In the genomic region with DNA sequence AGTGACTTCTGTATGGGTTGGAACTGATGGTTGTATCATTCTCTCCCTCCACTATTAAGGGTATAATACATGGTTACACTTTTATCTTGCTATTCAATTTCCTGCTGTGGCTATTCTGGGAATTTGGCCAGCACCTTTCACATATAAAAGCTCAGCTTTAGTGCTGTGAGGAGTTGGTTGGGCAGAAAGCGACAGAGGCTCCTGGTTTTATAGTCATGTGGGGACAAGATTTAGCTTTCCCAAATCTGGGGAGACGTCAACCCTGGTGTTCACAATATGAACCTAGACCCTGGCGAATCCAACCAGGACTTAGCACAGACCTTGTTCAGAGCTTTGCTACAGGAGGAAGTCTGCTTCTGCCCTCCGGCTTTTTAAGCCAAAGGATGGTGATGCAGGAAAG, we compare ENCODE assay signal across 9 cellular contexts. TPM values are rescaled to one million over a fixed set of nuclear protein-coding genes. Genes with fewer than 3 reads are reported as not detected.
DNase-seq lines count a peak whose midpoint lies in the region; ATAC-seq and TF ChIP-seq lines count a peak whose summit lies in the region.
"Had no signal": no experiment of that assay in that cellular context is flagged by ENCODE, and none has a peak within 500 bp of the region (broad histone marks: within the 10 kb centered on the region; RNA-seq: fewer than 3 reads in every experiment).

No MANE protein-coding gene starts in this region.

- H3K4me3 ChIP-seq in coronary artery: no peak overlapping the region
- no peak overlapping the region for H3K4me3 ChIP-seq in muscle layer of colon (ENCODE audit: low read depth in 1 of 2, low read length in 2 of 2)
- H3K4me3 ChIP-seq in MM.1S (ENCODE audit: low read length): no peak overlapping the region

- H3K27ac ChIP-seq in coronary artery: peak overlapping the region in 1 of 2 donors; percentile 48
- no peak overlapping the region for H3K27ac ChIP-seq in muscle layer of colon (ENCODE audit: low read depth, low read length)
- no peak overlapping the region for H3K27ac ChIP-seq in MM.1S (ENCODE audit: low read length)

- H3K27me3 ChIP-seq in muscle layer of colon (ENCODE audit: control insufficient read depth in 1 of 2, insufficient read depth in 2 of 2, low read length in 2 of 2) (no peaks in the 10 kb centered on the region), MM.1S (replicated peaks; ENCODE audit: insufficient read depth, low read length) (no peaks in the 10 kb centered on the region)

- no peaks in the 10 kb centered on the region for H3K9me2 ChIP-seq in MM.1S (replicated peaks; ENCODE audit: insufficient read depth, low read length)

- H3K9ac ChIP-seq in muscle layer of colon (ENCODE audit: low read length) (peak overlapping the region; percentile 24), MM.1S (ENCODE audit: low read length) (no peak overlapping the region)

- H2AFZ ChIP-seq in MM.1S (ENCODE audit: low read length): no peak overlapping the region

- H3K9me3 ChIP-seq in muscle layer of colon (ENCODE audit: low read length) (no peaks in the 10 kb centered on the region), MM.1S (replicated peaks; ENCODE audit: insufficient read depth, low read length) (no peaks in the 10 kb centered on the region)

- POLR2A ChIA-PET in activated CD8-positive, alpha-beta T cell treated with anti-CD3 and anti-CD28 coated beads, Interleukin-2, amount 10 ng/mL, durations not matched to agents 7 days and 5 days (lab: Charles Lee): no interaction called here

- no peak overlapping the region for H3K27ac Mint-ChIP-seq in activated CD8-positive, alpha-beta T cell treated with anti-CD3 and anti-CD28 coated beads, Interleukin-2, amount 10 ng/mL, durations not matched to agents 7 days and 5 days
- H3K27ac Mint-ChIP-seq: activated CD4-positive, alpha-beta T cell treated with anti-CD3 and anti-CD28 coated beads for 36 hours had no signal

- no peaks in the 10 kb centered on the region for H3K36me3 Mint-ChIP-seq in activated CD8-positive, alpha-beta T cell treated with anti-CD3 and anti-CD28 coated beads, Interleukin-2, amount 10 ng/mL, durations not matched to agents 7 days and 5 days (ENCODE audit: low read depth)

- peaks cover 19% of the 10 kb centered on the region for H3K4me1 Mint-ChIP-seq in activated CD8-positive, alpha-beta T cell treated with anti-CD3 and anti-CD28 coated beads, Interleukin-2, amount 10 ng/mL, durations not matched to agents 7 days and 5 days (ENCODE audit: low read depth)

- peaks cover 30% of the 10 kb centered on the region for H3K4me1 ChIP-seq in muscle layer of colon (ENCODE audit: insufficient read depth, low read length)
- H3K4me1 ChIP-seq in MM.1S (ENCODE audit: low read length): no peaks in the 10 kb centered on the region

- TF ChIP-seq CTCF in coronary artery (IDR thresholded peaks at IDR 0.05) (no peak), MM.1S (IDR thresholded peaks at IDR 0.05; ENCODE audit: low read length) (no peak)

- ATAC-seq in activated CD8-positive, alpha-beta T cell treated with anti-CD3 and anti-CD28 coated beads, Interleukin-2, amount 10 ng/mL, durations not matched to agents 7 days and 5 days: no peak
- ATAC-seq: activated CD4-positive, alpha-beta T cell treated with anti-CD3 and anti-CD28 coated beads for 36 hours had no signal

- H3K9me3 Mint-ChIP-seq in activated CD8-positive, alpha-beta T cell treated with anti-CD3 and anti-CD28 coated beads, Interleukin-2, amount 10 ng/mL, durations not matched to agents 7 days and 5 days (ENCODE audit: insufficient read depth): no peaks in the 10 kb centered on the region

- no peak overlapping the region for H3K4me2 ChIP-seq in MM.1S (ENCODE audit: low read depth, low read length)

- CTCF ChIA-PET in activated CD8-positive, alpha-beta T cell treated with anti-CD3 and anti-CD28 coated beads, Interleukin-2, amount 10 ng/mL, durations not matched to agents 7 days and 5 days (lab: Charles Lee): interaction anchor here (1.7 to 1.8 kb wide), 2 partner anchors 139 to 246 kb away, joined by 5 to 7 read pairs; no protein-coding TSS in a partner anchor

- peaks cover 13% of the 10 kb centered on the region for H3K27me3 Mint-ChIP-seq in activated CD8-positive, alpha-beta T cell treated with anti-CD3 and anti-CD28 coated beads, Interleukin-2, amount 10 ng/mL, durations not matched to agents 7 days and 5 days (ENCODE audit: low read depth)
- H3K27me3 Mint-ChIP-seq: activated CD4-positive, alpha-beta T cell treated with anti-CD3 and anti-CD28 coated beads for 36 hours had no signal

- no peak overlapping the region for H3K4me3 Mint-ChIP-seq in activated CD8-positive, alpha-beta T cell treated with anti-CD3 and anti-CD28 coated beads, Interleukin-2, amount 10 ng/mL, durations not matched to agents 7 days and 5 days
- H3K4me3 Mint-ChIP-seq: activated CD4-positive, alpha-beta T cell treated with anti-CD3 and anti-CD28 coated beads for 36 hours had no signal

- DNase-seq in DMS153 (lab: John Stamatoyannopoulos, UW) (peak; percentile 63), NCI-H226 (peak; percentile 42), coronary artery (ENCODE audit: low spot score) (peak; percentile 70), MV-4-11 (lab: John Stamatoyannopoulos, UW) (no peak), MM.1S (no peak), RPMI8226 (no peak)
- DNase-seq in activated CD8-positive, alpha-beta T cell treated with anti-CD3 and anti-CD28 coated beads, Interleukin-2, amount 10 ng/mL, durations not matched to agents 7 days and 5 days: no peak
- DNase-seq: activated CD4-positive, alpha-beta T cell treated with anti-CD3 and anti-CD28 coated beads for 36 hours had no signal

- H3K36me3 ChIP-seq in muscle layer of colon (ENCODE audit: insufficient read depth, low read length) (no peaks in the 10 kb centered on the region), MM.1S (replicated peaks; ENCODE audit: insufficient read depth, low read length) (no peaks in the 10 kb centered on the region)

- no peaks in the 10 kb centered on the region for H3K79me2 ChIP-seq in MM.1S (ENCODE audit: low read length)

- H3F3A ChIP-seq in MM.1S (ENCODE audit: insufficient read depth, low read length): no peaks in the 10 kb centered on the region

- H4K20me1 ChIP-seq in MM.1S (ENCODE audit: insufficient read depth, low read length): no peaks in the 10 kb centered on the region

RNA-seq across cellular contexts. Expression of gene FOS, which starts 36.5 kb away (rescaled TPM):
- 100 to 1,000 TPM; 201 to 219 TPM for total RNA-seq in activated CD8-positive, alpha-beta T cell treated with anti-CD3 and anti-CD28 coated beads, Interleukin-2, amount 10 ng/mL, durations not matched to agents 7 days and 5 days

Comparison
In these comparisons a context has a peak if more than half of its experiments do, and no peak if none do; other contexts are left out.
1. DNase-seq: peak in DMS153 (single experiment), NCI-H226 (single experiment) and coronary artery (single experiment); none in activated CD8-positive, alpha-beta T cell treated with anti-CD3 and anti-CD28 coated beads, Interleukin-2, amount 10 ng/mL, durations not matched to agents 7 days and 5 days (single experiment), MV-4-11 (single experiment), MM.1S (single experiment) and RPMI8226 (single experiment).